Comparison of ENCODE assay signal across 8 cellular contexts in genomic region chr9:4792572-4793411, GRCh38. TPM values are rescaled to one million over a fixed set of nuclear protein-coding genes. Genes with fewer than 3 reads are reported as not detected.
DNase-seq lines count a peak whose midpoint lies in the region; ATAC-seq and TF ChIP-seq lines count a peak whose summit lies in the region.

RCL1 (plus strand) TSS chr9:4792944; CDS start chr9:4793092, 148 bp downstream.

- H3K4me3 ChIP-seq in BLaER1 treated with 17β-estradiol and CSF1 and Interleukin-3, amounts not matched to agents 10 nM and 100 nM: peak within 1 kb of the TSS; percentile 70 to 98 (median 94)
- H3K4me3 ChIP-seq in left lung: peak within 1 kb of the TSS; percentile 88 to 91

- TF ChIP-seq CTCF in left lung (IDR thresholded peaks at IDR 0.05): no peak

- peak within 1 kb of the TSS; percentile 90 for H3K4me3 Mint-ChIP-seq in dendritic cell treated with granulocyte-macrophage colony-stimulating factor and Interleukin-4, amounts not matched to agents 40 ng/mL and 50 ng/mL, for 4 days

- H3K27me3 ChIP-seq in BLaER1 treated with 17β-estradiol and CSF1 and Interleukin-3, amounts not matched to agents 10 nM and 100 nM: no peaks in the 10 kb centered on the region
- H3K27me3 ChIP-seq in left lung: no peaks in the 10 kb centered on the region

- intact Hi-C loops in dendritic cell treated with granulocyte-macrophage colony-stimulating factor and Interleukin-4, amounts not matched to agents 40 ng/mL and 50 ng/mL, for 4 days (cut with micrococcal nuclease): loop anchor here (2.0 to 10.0 kb wide), 3 partner anchors 30 to 192 kb away; partner anchors contain the start of genes AK3 and JAK2
- intact Hi-C loops in left lung (cut with DNase I): no loop called here

- H3K9me3 Mint-ChIP-seq in dendritic cell treated with granulocyte-macrophage colony-stimulating factor and Interleukin-4, amounts not matched to agents 40 ng/mL and 50 ng/mL, for 4 days: no peaks in the 10 kb centered on the region

- peak; percentile 98 for DNase-seq in NCI-H748 (lab: John Stamatoyannopoulos, UW; ENCODE audit: unreplicated experiment)
- peak; percentile 90 to 94 for DNase-seq in activated CD4-positive, alpha-beta T cell treated with anti-CD3 and anti-CD28 coated beads, Interleukin-2, amount 50 U/mL, for 24 hours (ENCODE audit: low read depth in 1 of 2, low spot score in 1 of 2)
- DNase-seq in left lung: peak; percentile 96 to 99
- DNase-seq in stimulated activated CD4-positive, alpha-beta T cell treated with anti-CD3 and anti-CD28 coated beads, Interleukin-2, amount 100 ng/mL, for 48 hours: peak; percentile 94 to 95

- peak within 1 kb of the TSS; percentile 77 to 96 (median 93) for H3K27ac ChIP-seq in BLaER1 treated with 17β-estradiol and CSF1 and Interleukin-3, amounts not matched to agents 10 nM and 100 nM
- peak within 1 kb of the TSS; percentile 89 to 90 for H3K27ac ChIP-seq in left lung

- H4K20me1 ChIP-seq in BLaER1 treated with 17β-estradiol and CSF1 and Interleukin-3, amounts not matched to agents 10 nM and 100 nM: peaks cover 0 to 47% (median 44%) of the 10 kb centered on the region in 11 experiments; a peak in 16 of 22 replicates

- peak within 1 kb of the TSS; percentile 87 for H3K27ac Mint-ChIP-seq in dendritic cell treated with granulocyte-macrophage colony-stimulating factor and Interleukin-4, amounts not matched to agents 40 ng/mL and 50 ng/mL, for 4 days

- peaks cover 0 to 11% (median 3%) of the 10 kb centered on the region in 11 experiments; a peak in 6 of 22 replicates for H3K36me3 ChIP-seq in BLaER1 treated with 17β-estradiol and CSF1 and Interleukin-3, amounts not matched to agents 10 nM and 100 nM
- no peaks in the 10 kb centered on the region for H3K36me3 ChIP-seq in left lung

- peaks cover 0 to 14% (median 9%) of the 10 kb centered on the region in 11 experiments; a peak in 14 of 22 replicates for H3K9me3 ChIP-seq in BLaER1 treated with 17β-estradiol and CSF1 and Interleukin-3, amounts not matched to agents 10 nM and 100 nM (replicated peaks in 1 of 11)
- H3K9me3 ChIP-seq in left lung: no peaks in the 10 kb centered on the region

- H3K27me3 Mint-ChIP-seq in dendritic cell treated with granulocyte-macrophage colony-stimulating factor and Interleukin-4, amounts not matched to agents 40 ng/mL and 50 ng/mL, for 4 days: peaks cover 21% of the 10 kb centered on the region

- peak within 1 kb of the TSS; percentile 80 to 98 (median 92) for H3K4me2 ChIP-seq in BLaER1 treated with 17β-estradiol and CSF1 and Interleukin-3, amounts not matched to agents 10 nM and 100 nM

- peak within 1 kb of the TSS; percentile 86 to 96 (median 94) for H3K9ac ChIP-seq in BLaER1 treated with 17β-estradiol and CSF1 and Interleukin-3, amounts not matched to agents 10 nM and 100 nM

- H3K36me3 Mint-ChIP-seq in dendritic cell treated with granulocyte-macrophage colony-stimulating factor and Interleukin-4, amounts not matched to agents 40 ng/mL and 50 ng/mL, for 4 days (ENCODE audit: low read depth): peaks cover 6% of the 10 kb centered on the region

- peaks cover 22 to 37% (median 26%) of the 10 kb centered on the region in 10 experiments for H3K4me1 ChIP-seq in BLaER1 treated with 17β-estradiol and CSF1 and Interleukin-3, amounts not matched to agents 10 nM and 100 nM
- peaks cover 3 to 45% of the 10 kb centered on the region in 2 donors for H3K4me1 ChIP-seq in left lung

- ATAC-seq in GM19351 (IDR thresholded peaks at IDR 0.05; ENCODE audit: unreplicated experiment): peak; percentile 94
- ATAC-seq in HG03521 (IDR thresholded peaks at IDR 0.05; ENCODE audit: unreplicated experiment): peak; percentile 96
- ATAC-seq in left lung: peak; percentile 99

- H3K4me1 Mint-ChIP-seq in dendritic cell treated with granulocyte-macrophage colony-stimulating factor and Interleukin-4, amounts not matched to agents 40 ng/mL and 50 ng/mL, for 4 days (ENCODE audit: low read depth): peaks cover 40% of the 10 kb centered on the region

RNA-seq across cellular contexts. Expression of gene RCL1, which starts in this region (rescaled TPM):
- 10 to 100 TPM; 11.2 to 22.6 TPM for total RNA-seq in left lung

Comparison
In these comparisons a context has a peak if more than half of its experiments do, and no peak if none do; other contexts are left out.
1. Peak in every context shown above with its lines: DNase-seq, ATAC-seq, H3K4me3 ChIP-seq and H3K27ac ChIP-seq.